In the genomic region with DNA sequence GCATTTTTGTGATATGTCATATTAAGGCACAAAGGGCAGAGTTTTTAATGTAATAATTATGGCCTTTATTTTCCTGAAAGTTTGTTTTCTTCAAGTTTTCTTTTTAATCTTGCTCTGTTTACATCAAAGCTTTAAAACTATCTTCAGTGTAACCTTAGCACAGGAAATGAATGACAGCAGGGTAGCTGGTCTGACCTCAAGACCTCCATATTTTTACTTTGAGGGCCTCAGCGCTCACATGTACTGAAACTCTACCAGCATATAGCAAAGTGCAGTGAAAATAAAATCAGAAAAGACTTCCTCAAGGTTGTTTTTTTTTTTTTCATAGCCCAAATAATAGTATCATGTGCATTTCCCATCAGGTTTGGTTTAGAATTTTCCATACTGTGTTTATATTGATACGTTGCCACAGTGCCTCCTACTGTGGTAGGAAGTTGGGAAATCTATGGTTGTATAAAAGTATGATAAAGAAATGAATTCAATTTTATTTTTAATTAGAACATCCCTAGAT, we compare ENCODE assay signal across 1 cellular context.
TF ChIP-seq lines count a peak whose summit lies in the region.

No MANE protein-coding gene starts in this region.

TF ChIP-seq in HepG2, 621 proteins besides CTCF, POLR2A, EP300 and RAD21 (continued from another document):
- TF ChIP-seq HIC2 (CRISPR knock-in tag; IDR thresholded peaks at IDR 0.05; ENCODE audit: low read depth) = no peak
